1 cellular context compared by ENCODE assay signal in the genomic region with DNA sequence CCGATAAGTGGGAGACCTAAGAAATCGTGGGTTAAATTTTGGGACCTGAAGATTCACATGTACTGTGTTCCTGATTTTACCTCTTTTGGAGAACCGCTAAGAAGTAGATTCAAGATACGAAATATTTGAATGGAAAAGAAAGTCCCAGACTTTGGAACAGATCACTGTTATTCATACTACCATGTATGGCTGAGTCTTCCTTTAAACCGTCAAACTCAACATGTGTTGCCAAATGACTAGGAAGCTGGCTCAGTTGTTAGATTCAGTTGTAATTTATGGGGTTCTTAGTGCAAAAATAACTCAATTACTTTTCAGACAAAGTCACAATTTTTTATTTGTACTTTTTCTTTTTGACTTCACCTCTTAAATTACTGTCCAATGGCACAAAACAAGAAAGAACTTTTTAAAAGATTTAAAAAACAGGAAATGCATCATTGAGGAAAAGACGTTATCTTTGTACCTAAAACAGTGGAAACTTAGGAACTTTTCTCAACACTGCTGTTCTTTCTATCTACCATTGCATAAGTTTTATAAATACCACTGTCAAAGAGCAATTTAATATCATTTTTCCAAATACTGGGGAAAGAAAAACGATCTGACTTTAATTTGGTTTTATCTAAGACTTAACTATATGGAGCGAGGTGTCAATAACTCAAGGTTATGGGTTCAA.
TF ChIP-seq lines count a peak whose summit lies in the region.

No MANE protein-coding gene starts in this region.

TF ChIP-seq in endothelial cell of umbilical vein, 7 proteins besides CTCF, POLR2A, EP300 and RAD21:
- TF ChIP-seq MYC (IDR thresholded peaks at IDR 0.05; ENCODE audit: low read depth, low read length) (no peak), EZH2 (IDR thresholded peaks at IDR 0.05; ENCODE audit: borderline replicate concordance, low read depth, low read length, severe bottlenecking) (no peak), GATA2 (IDR thresholded peaks at IDR 0.05; ENCODE audit: insufficient read depth, insufficient read length, low read depth, low read length) (no peak), POLR2AphosphoS5 (IDR thresholded peaks at IDR 0.05; ENCODE audit: insufficient read depth, low read depth, low read length) (no peak), JUN (IDR thresholded peaks at IDR 0.05; ENCODE audit: borderline replicate concordance, insufficient read depth, insufficient read length, low read depth) (peak; percentile 31), FOS (IDR thresholded peaks at IDR 0.05; ENCODE audit: borderline replicate concordance, insufficient read depth, low read length) (no peak)
- TF ChIP-seq, protein P1, sequence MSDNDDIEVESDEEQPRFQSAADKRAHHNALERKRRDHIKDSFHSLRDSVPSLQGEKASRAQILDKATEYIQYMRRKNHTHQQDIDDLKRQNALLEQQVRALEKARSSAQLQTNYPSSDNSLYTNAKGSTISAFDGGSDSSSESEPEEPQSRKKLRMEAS (IDR thresholded peaks at IDR 0.05; ENCODE audit: insufficient read depth, insufficient read length), result no peak
